In the genomic region with DNA sequence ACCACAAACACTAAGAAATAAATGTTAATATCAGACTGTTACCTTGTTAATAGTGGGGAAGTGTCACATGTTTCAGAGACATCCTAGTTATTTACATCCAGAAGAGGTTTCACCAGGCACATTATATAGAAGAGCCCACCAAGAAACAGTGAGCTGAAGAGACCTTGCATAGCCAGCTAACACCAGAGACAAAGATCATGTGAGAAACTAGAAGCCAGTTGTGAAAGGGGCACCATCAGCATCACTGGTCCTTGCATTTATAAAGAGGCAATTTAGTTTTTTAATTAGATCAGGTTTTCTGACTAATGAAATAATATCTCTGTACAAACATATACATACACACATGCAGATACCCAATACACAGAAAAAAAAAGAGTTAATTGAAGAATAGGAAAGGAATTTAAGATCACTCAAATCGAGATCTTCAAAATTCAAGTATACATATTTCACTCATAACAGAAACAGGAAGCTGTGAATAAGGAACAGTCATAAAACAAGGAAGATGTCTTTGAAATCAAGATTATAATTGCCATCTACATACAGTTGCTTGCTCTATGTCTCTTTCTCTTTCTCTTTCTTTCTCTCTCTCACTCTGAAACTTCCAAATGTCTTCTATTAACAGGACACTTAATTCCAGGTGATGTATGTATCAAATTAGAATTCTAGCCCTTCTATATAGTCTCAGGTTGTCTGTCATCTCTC, we compare ENCODE assay signal across 10 cellular contexts.
DNase-seq lines count a peak whose midpoint lies in the region; ATAC-seq and TF ChIP-seq lines count a peak whose summit lies in the region.
"Had no signal": no experiment of that assay in that cellular context is flagged by ENCODE, and none has a peak within 500 bp of the region (broad histone marks: within the 10 kb centered on the region; RNA-seq: fewer than 3 reads in every experiment).

No MANE protein-coding gene starts in this region.

- no peak for TF ChIP-seq CTCF in omental fat pad (IDR thresholded peaks at IDR 0.05)

- H3K36me3 Mint-ChIP-seq in T-cell = no peaks in the 10 kb centered on the region
- no peaks in the 10 kb centered on the region for H3K36me3 Mint-ChIP-seq in natural killer cell treated with Interleukin-12 subunit alpha and Interleukin-12 subunit beta and Interleukin-15 and Interleukin-18, amount 100 ng/mL, for 72 hours

- H3K4me3 Mint-ChIP-seq in T-cell = peak overlapping the region in 2 of 3 donors; percentile 17 to 22
- H3K4me3 Mint-ChIP-seq in natural killer cell treated with Interleukin-12 subunit alpha and Interleukin-12 subunit beta and Interleukin-15 and Interleukin-18, amount 100 ng/mL, for 72 hours = peak overlapping the region; percentile 49

- H3K4me1 Mint-ChIP-seq in T-cell = peaks cover 13 to 21% (median 13%) of the 10 kb centered on the region in 3 donors
- H3K4me1 Mint-ChIP-seq in natural killer cell treated with Interleukin-12 subunit alpha and Interleukin-12 subunit beta and Interleukin-15 and Interleukin-18, amount 100 ng/mL, for 72 hours (ENCODE audit: low read depth in 2 of 2) = peaks cover 24% of the 10 kb centered on the region in 2 donors

- CTCF ChIA-PET in T-cell (lab: Charles Lee) = interaction anchor here (0.6 to 1.2 kb wide), 3 partner anchors 13 to 475 kb away, joined by 3 read pairs; no protein-coding TSS in a partner anchor

- DNase-seq in T-cell = no peak
- DNase-seq in natural killer cell treated with Interleukin-12 subunit alpha and Interleukin-12 subunit beta and Interleukin-15 and Interleukin-18, amount 100 ng/mL, for 72 hours (ENCODE audit: low spot score) = no peak
- no peak for DNase-seq in NCI-H524 treated with DMSO at 0.1 percent for 48 hours (lab: John Stamatoyannopoulos, UW)
- no peak for DNase-seq in omental fat pad (ENCODE audit: low spot score)
- no peak for DNase-seq in stimulated activated CD4-positive, alpha-beta T cell treated with anti-CD3 and anti-CD28 coated beads, Interleukin-2, amount 100 ng/mL, for 48 hours
- DNase-seq: DMS53, KG1, NCI-H774 had no signal

- ATAC-seq in GM18519 (IDR thresholded peaks at IDR 0.05; ENCODE audit: low FRiP score, unreplicated experiment) = peak; percentile 81
- peak; percentile 35 for ATAC-seq in HG02798 (IDR thresholded peaks at IDR 0.05; ENCODE audit: poor library complexity, unreplicated experiment)
- peak in 3 of 4 experiments; percentile 26 to 52 (median 34) for ATAC-seq in T-cell (replicated peaks in 1 of 4)
- peak; percentile 93 to 95 for ATAC-seq in natural killer cell treated with Interleukin-12 subunit alpha and Interleukin-12 subunit beta and Interleukin-15 and Interleukin-18, amount 100 ng/mL, for 72 hours
- ATAC-seq in omental fat pad (ENCODE audit: low FRiP score) = no peak

- H3K9me3 Mint-ChIP-seq in T-cell = no peaks in the 10 kb centered on the region
- no peaks in the 10 kb centered on the region for H3K9me3 Mint-ChIP-seq in natural killer cell treated with Interleukin-12 subunit alpha and Interleukin-12 subunit beta and Interleukin-15 and Interleukin-18, amount 100 ng/mL, for 72 hours

- no peaks in the 10 kb centered on the region for H3K27me3 Mint-ChIP-seq in T-cell
- no peaks in the 10 kb centered on the region for H3K27me3 Mint-ChIP-seq in natural killer cell treated with Interleukin-12 subunit alpha and Interleukin-12 subunit beta and Interleukin-15 and Interleukin-18, amount 100 ng/mL, for 72 hours

- H3K27ac Mint-ChIP-seq in T-cell = peak overlapping the region; percentile 56 to 85
- H3K27ac Mint-ChIP-seq in natural killer cell treated with Interleukin-12 subunit alpha and Interleukin-12 subunit beta and Interleukin-15 and Interleukin-18, amount 100 ng/mL, for 72 hours = peak overlapping the region; percentile 78 to 88

- POLR2A ChIA-PET in T-cell (lab: Charles Lee) = interaction anchor here (0.6 kb wide), 2 partner anchors 35 to 198 kb away, joined by 3 read pairs; no protein-coding TSS in a partner anchor
